In genomic region chr17:40530988-40531971, GRCh38 we compare ENCODE assay signal across 10 cellular contexts. TPM values are rescaled to one million over a fixed set of nuclear protein-coding genes. Genes with fewer than 3 reads are reported as not detected.
DNase-seq lines count a peak whose midpoint lies in the region; ATAC-seq and TF ChIP-seq lines count a peak whose summit lies in the region.
"Had no signal": no experiment of that assay in that cellular context is flagged by ENCODE, and none has a peak within 500 bp of the region (broad histone marks: within the 10 kb centered on the region; RNA-seq: fewer than 3 reads in every experiment).

No MANE protein-coding gene starts in this region.

- no peak overlapping the region for H3K4me3 ChIP-seq in osteoblast (ENCODE audit: insufficient read depth, low read length)
- H3K4me3 ChIP-seq in upper lobe of right lung = no peak overlapping the region

- no peaks in the 10 kb centered on the region for H3K9me3 Mint-ChIP-seq in activated T-helper 17 cell treated with anti-CD3 and anti-CD28 coated beads, Interleukin-2, amount 50 U/mL, for 72 hours

- TF ChIP-seq CTCF in osteoblast (IDR thresholded peaks at IDR 0.05; ENCODE audit: extremely low read depth, low read depth, low read length) (no peak), upper lobe of right lung (IDR thresholded peaks at IDR 0.05) (no peak)

- H3K27me3 Mint-ChIP-seq in activated T-helper 17 cell treated with anti-CD3 and anti-CD28 coated beads, Interleukin-2, amount 50 U/mL, for 72 hours = no peaks in the 10 kb centered on the region

- H3K4me1 ChIP-seq in osteoblast (ENCODE audit: insufficient read depth, low read length) (peaks cover 44% of the 10 kb centered on the region), upper lobe of right lung (peaks cover 36% of the 10 kb centered on the region)

- H3K36me3 ChIP-seq in osteoblast (ENCODE audit: insufficient read depth, low read length) (no peaks in the 10 kb centered on the region), upper lobe of right lung (no peaks in the 10 kb centered on the region)

- intact Hi-C loops in upper lobe of right lung (cut with DNase I) = loop anchor here (5.0 to 10.0 kb wide), 2 partner anchors 54 to 166 kb away; partner anchors contain the start of gene GJD3

- H3K27ac ChIP-seq in osteoblast (ENCODE audit: low read depth, low read length) = peak overlapping the region; percentile 99
- no peak overlapping the region for H3K27ac ChIP-seq in upper lobe of right lung

- DNase-seq in activated gamma-delta T cell treated with Interleukin-2 at 50 U/mL for 16 hours = peak; percentile 58
- DNase-seq in activated gamma-delta T cell (lab: John Stamatoyannopoulos, UW) = no peak
- no peak for DNase-seq in osteoblast (ENCODE audit: insufficient read length, low spot score, missing footprints)
- DNase-seq in upper lobe of right lung = peak; percentile 57
- no peak for DNase-seq in NOMO-1 treated with dmso at 0.1 percent for 144 hours (lab: John Stamatoyannopoulos, UW; ENCODE audit: unreplicated experiment)
- no peak for DNase-seq in NCI-H2081 treated with DMSO at 0.1 percent for 48 hours (lab: John Stamatoyannopoulos, UW)
- DNase-seq in hypothalamus (lab: John Stamatoyannopoulos, UW) = no peak
- DNase-seq: NCI-H1436, substantia nigra had no signal

- peaks cover 8% of the 10 kb centered on the region for H3K36me3 Mint-ChIP-seq in activated T-helper 17 cell treated with anti-CD3 and anti-CD28 coated beads, Interleukin-2, amount 50 U/mL, for 72 hours (ENCODE audit: low read depth)

- no peaks in the 10 kb centered on the region for H4K20me1 ChIP-seq in osteoblast (ENCODE audit: insufficient read depth, low read length)

- no peak overlapping the region for H3K4me2 ChIP-seq in osteoblast (ENCODE audit: insufficient read depth, low read length)

- H3K9me3 ChIP-seq in osteoblast (ENCODE audit: low read depth, low read length) = no peaks in the 10 kb centered on the region
- no peaks in the 10 kb centered on the region for H3K9me3 ChIP-seq in upper lobe of right lung

- peak overlapping the region; percentile 90 for H3K27ac Mint-ChIP-seq in activated T-helper 17 cell treated with anti-CD3 and anti-CD28 coated beads, Interleukin-2, amount 50 U/mL, for 72 hours

- ATAC-seq in activated T-helper 17 cell treated with anti-CD3 and anti-CD28 coated beads, Interleukin-2, amount 50 U/mL, for 72 hours (replicated peaks) = peak; percentile 88
- no peak for ATAC-seq in upper lobe of right lung

- H3K79me2 ChIP-seq in osteoblast (ENCODE audit: insufficient read depth, low read length) = no peaks in the 10 kb centered on the region

- peak overlapping the region; percentile 90 for H3K4me3 Mint-ChIP-seq in activated T-helper 17 cell treated with anti-CD3 and anti-CD28 coated beads, Interleukin-2, amount 50 U/mL, for 72 hours

- no peaks in the 10 kb centered on the region for H3K27me3 ChIP-seq in osteoblast (ENCODE audit: insufficient read depth, low read length)
- H3K27me3 ChIP-seq in upper lobe of right lung = no peaks in the 10 kb centered on the region

- peaks cover 49% of the 10 kb centered on the region for H3K4me1 Mint-ChIP-seq in activated T-helper 17 cell treated with anti-CD3 and anti-CD28 coated beads, Interleukin-2, amount 50 U/mL, for 72 hours

- peak overlapping the region; percentile 41 for H2AFZ ChIP-seq in osteoblast (ENCODE audit: low read length)

RNA-seq across cellular contexts. Expression of gene TNS4, which starts 29.9 kb away (rescaled TPM):
- total RNA-seq in activated T-helper 17 cell treated with anti-CD3 and anti-CD28 coated beads, Interleukin-2, amount 50 U/mL, for 72 hours = 10 to 100 TPM in 1 of 2 donors, 1 to 10 TPM in 1; 8.8 to 19.8 TPM
- total RNA-seq in osteoblast (under 0.01 and 0.29 TPM in 2 replicates), upper lobe of right lung (0.78 TPM)

RNA-seq across cellular contexts. Expression of gene CCR7, which starts 34.0 kb away (rescaled TPM):
- total RNA-seq in activated T-helper 17 cell treated with anti-CD3 and anti-CD28 coated beads, Interleukin-2, amount 50 U/mL, for 72 hours = 100 to 1,000 TPM; 140 to 304 TPM
- total RNA-seq in osteoblast (not detected in 2 replicates), upper lobe of right lung (1.1 TPM)

Comparison
In these comparisons a context has a peak if more than half of its experiments do, and no peak if none do; other contexts are left out.
1. DNase-seq: peak in activated gamma-delta T cell treated with Interleukin-2 at 50 U/mL for 16 hours (single experiment) and upper lobe of right lung (single experiment); none in activated gamma-delta T cell (single experiment), osteoblast (single experiment), NOMO-1 treated with dmso at 0.1 percent for 144 hours (single experiment), NCI-H2081 treated with DMSO at 0.1 percent for 48 hours (single experiment) and hypothalamus (0 of 51).
2. RNA of gene CCR7, which starts 34.0 kb away (total RNA-seq): 140 to 304 TPM in activated T-helper 17 cell treated with anti-CD3 and anti-CD28 coated beads, Interleukin-2, amount 50 U/mL, for 72 hours; 1.1 TPM in upper lobe of right lung (single experiment) and not detected in osteoblast; every median in the first group is over 10 times any median in the second.